21 cellular contexts compared by ENCODE assay signal in the genomic region with DNA sequence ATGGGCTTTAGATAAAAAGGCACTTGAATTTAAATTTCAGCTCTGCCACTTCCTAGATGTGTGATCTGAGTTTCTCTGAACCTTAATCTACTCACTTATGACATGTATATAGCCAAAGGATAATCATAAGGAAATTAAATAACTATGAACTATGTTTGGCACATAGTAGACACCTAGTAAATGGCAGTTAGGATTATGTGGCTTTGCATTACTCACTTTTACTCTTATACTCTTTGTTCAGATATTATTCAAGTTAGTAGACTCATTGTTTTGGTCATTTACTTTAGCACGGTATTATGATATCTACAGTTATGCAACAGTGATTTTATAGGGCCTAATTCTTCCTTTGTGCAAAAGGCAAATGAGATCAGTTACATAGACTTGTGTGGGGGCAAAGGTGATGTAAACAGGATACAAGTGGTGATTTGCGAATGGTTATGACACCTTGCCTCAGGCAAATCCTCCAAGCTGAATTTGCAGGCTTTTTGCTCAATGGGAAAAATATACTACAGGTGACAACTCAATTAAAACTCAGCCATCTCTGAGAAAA.
DNase-seq lines count a peak whose midpoint lies in the region; ATAC-seq, FAIRE-seq and TF ChIP-seq lines count a peak whose summit lies in the region.
"Had no signal": no experiment of that assay in that cellular context is flagged by ENCODE, and none has a peak within 500 bp of the region (broad histone marks: within the 10 kb centered on the region; RNA-seq: fewer than 3 reads in every experiment).

No MANE protein-coding gene starts in this region.

- no peaks in the 10 kb centered on the region for H3K36me3 ChIP-seq in bronchial epithelial cell (ENCODE audit: control insufficient read depth, insufficient read depth, low read length)
- H3K36me3 ChIP-seq: MG63 had no signal

- no peak for FAIRE-seq in bronchial epithelial cell (lab: Jason Lieb, UNC)
- FAIRE-seq: GM12891, H1, HepG2 had no signal

- DNase-seq in NCI-H2196 (lab: John Stamatoyannopoulos, UW; ENCODE audit: unreplicated experiment) (peak; percentile 4), NCI-H2196 treated with DMSO at 0.1 percent for 48 hours (lab: John Stamatoyannopoulos, UW; ENCODE audit: unreplicated experiment) (no peak), NCI-H146 (lab: John Stamatoyannopoulos, UW) (peak; percentile 50), bronchial epithelial cell (ENCODE audit: low read depth) (peak; percentile 64), renal cortical epithelial cell (ENCODE audit: low read depth) (peak; percentile 36), LoVo (ENCODE audit: low spot score) (no peak), NCI-H524 (lab: John Stamatoyannopoulos, UW) (no peak)
- DNase-seq: CD8-positive, alpha-beta T cell; GF-D8; KG1; MG63; NCI-H1092; NCI-H1694; NCI-H2171 treated with DMSO at 0.1 percent for 48 hours; NCI-H510A; PC-3; SW 1271 had no signal

- no peaks in the 10 kb centered on the region for H3K27me3 ChIP-seq in bronchial epithelial cell (ENCODE audit: control insufficient read depth, insufficient read depth, low read length)
- H3K27me3 ChIP-seq: MG63 had no signal

- no peak for TF ChIP-seq CTCF in bronchial epithelial cell (IDR thresholded peaks at IDR 0.05; ENCODE audit: insufficient read depth, low read length, severe bottlenecking)

- no peak overlapping the region for H3K4me3 ChIP-seq in bronchial epithelial cell (ENCODE audit: low read depth, low read length)
- H3K4me3 ChIP-seq: MG63 had no signal

- no peak for ATAC-seq in GM21786 (IDR thresholded peaks at IDR 0.05; ENCODE audit: unreplicated experiment)
- ATAC-seq: CD8-positive, alpha-beta T cell; HepG2; PC-3 had no signal

Comparison
In these comparisons a context has a peak if more than half of its experiments do, and no peak if none do; other contexts are left out.
1. DNase-seq: peak in NCI-H2196 (single experiment), NCI-H146 (single experiment), bronchial epithelial cell (single experiment) and renal cortical epithelial cell (single experiment); none in NCI-H2196 treated with DMSO at 0.1 percent for 48 hours (single experiment), LoVo (single experiment) and NCI-H524 (0 of 2).